Comparison of ENCODE assay signal across 8 cellular contexts in genomic region chr2:181904022-181904632, GRCh38. TPM values are rescaled to one million over a fixed set of nuclear protein-coding genes. Genes with fewer than 3 reads are reported as not detected.
DNase-seq lines count a peak whose midpoint lies in the region; ATAC-seq and TF ChIP-seq lines count a peak whose summit lies in the region.

No MANE protein-coding gene starts in this region.

- H3K27ac Mint-ChIP-seq in stimulated activated memory B cell treated with anti-CD40 and anti-IgM and Interleukin-4, amounts not matched to agents 10 μg/mL and 1 μg/mL and 100 μg/mL, for 72 hours, result no peak overlapping the region
- no peak overlapping the region for H3K27ac Mint-ChIP-seq in activated naive CD4-positive, alpha-beta T cell treated with anti-CD3 and anti-CD28 coated beads for 36 hours

- no peak overlapping the region for H3K4me3 Mint-ChIP-seq in stimulated activated memory B cell treated with anti-CD40 and anti-IgM and Interleukin-4, amounts not matched to agents 10 μg/mL and 1 μg/mL and 100 μg/mL, for 72 hours
- H3K4me3 Mint-ChIP-seq in activated naive CD4-positive, alpha-beta T cell treated with anti-CD3 and anti-CD28 coated beads for 36 hours, result no peak overlapping the region

- H3K27ac ChIP-seq in AG04450 (ENCODE audit: low read depth, low read length) (no peak overlapping the region), ascending aorta (no peak overlapping the region)

- H3K9me3 Mint-ChIP-seq in stimulated activated memory B cell treated with anti-CD40 and anti-IgM and Interleukin-4, amounts not matched to agents 10 μg/mL and 1 μg/mL and 100 μg/mL, for 72 hours, result no peaks in the 10 kb centered on the region
- H3K9me3 Mint-ChIP-seq in activated naive CD4-positive, alpha-beta T cell treated with anti-CD3 and anti-CD28 coated beads for 36 hours, result no peaks in the 10 kb centered on the region

- peaks cover 38 to 56% of the 10 kb centered on the region in 2 donors for H3K36me3 ChIP-seq in ascending aorta
- peaks cover 4% of the 10 kb centered on the region for H3K36me3 ChIP-seq in kidney epithelial cell (ENCODE audit: control insufficient read depth, insufficient read depth, low read length)

- H3K36me3 Mint-ChIP-seq in stimulated activated memory B cell treated with anti-CD40 and anti-IgM and Interleukin-4, amounts not matched to agents 10 μg/mL and 1 μg/mL and 100 μg/mL, for 72 hours, result peaks cover 50% of the 10 kb centered on the region
- H3K36me3 Mint-ChIP-seq in activated naive CD4-positive, alpha-beta T cell treated with anti-CD3 and anti-CD28 coated beads for 36 hours (ENCODE audit: low read depth), result peaks cover 41% of the 10 kb centered on the region

- H3K27me3 ChIP-seq in AG04450 (ENCODE audit: control insufficient read depth, insufficient read depth, low read length) (no peaks in the 10 kb centered on the region), ascending aorta (no peaks in the 10 kb centered on the region), kidney epithelial cell (ENCODE audit: control insufficient read depth, insufficient read depth, low read length) (no peaks in the 10 kb centered on the region)

- peak; percentile 67 for TF ChIP-seq CTCF in AG04450 (IDR thresholded peaks at IDR 0.05; ENCODE audit: low read depth, low read length)
- peak; percentile 43; the same call in 1 of the 2 replicates for TF ChIP-seq CTCF in GM12875 (IDR thresholded peaks at IDR 0.05; ENCODE audit: borderline replicate concordance, insufficient read depth, low read depth, low read length)
- TF ChIP-seq CTCF in LNCAP (IDR thresholded peaks at IDR 0.05), result peak; percentile 51
- TF ChIP-seq CTCF in ascending aorta (IDR thresholded peaks at IDR 0.05), result peak in 2 of 3 experiments; percentile 47 to 50
- TF ChIP-seq CTCF in kidney epithelial cell (IDR thresholded peaks at IDR 0.05; ENCODE audit: insufficient read depth, low read length, poor library complexity, severe bottlenecking), result peak; percentile 52

- peaks cover 9% of the 10 kb centered on the region for H3K4me1 Mint-ChIP-seq in stimulated activated memory B cell treated with anti-CD40 and anti-IgM and Interleukin-4, amounts not matched to agents 10 μg/mL and 1 μg/mL and 100 μg/mL, for 72 hours
- H3K4me1 Mint-ChIP-seq in activated naive CD4-positive, alpha-beta T cell treated with anti-CD3 and anti-CD28 coated beads for 36 hours (ENCODE audit: low read depth), result peaks cover 23% of the 10 kb centered on the region

- peaks cover 0 to 16% of the 10 kb centered on the region in 2 donors for H3K4me1 ChIP-seq in ascending aorta

- no peaks in the 10 kb centered on the region for H3K9me3 ChIP-seq in AG04450 (ENCODE audit: control insufficient read depth, insufficient read depth, low read length)
- no peaks in the 10 kb centered on the region for H3K9me3 ChIP-seq in ascending aorta

- POLR2A ChIA-PET in AG04450 (lab: Yijun Ruan, JAX), result interaction anchor here (0.6 kb wide), 1 partner anchor 562 kb away, joined by 3 read pairs; no protein-coding TSS in a partner anchor

- no peak for ATAC-seq in stimulated activated memory B cell treated with anti-CD40 and anti-IgM and Interleukin-4, amounts not matched to agents 10 μg/mL and 1 μg/mL and 100 μg/mL, for 72 hours
- ATAC-seq in GM19397 (IDR thresholded peaks at IDR 0.05; ENCODE audit: unreplicated experiment), result no peak

- DNase-seq in AG04450 (ENCODE audit: low read depth, low spot score) (no peak), ascending aorta (ENCODE audit: low spot score in 2 of 2) (no peak), kidney epithelial cell (ENCODE audit: low read depth) (no peak)
- DNase-seq in activated naive CD4-positive, alpha-beta T cell treated with anti-CD3 and anti-CD28 coated beads for 36 hours, result no peak

- CTCF ChIA-PET in AG04450 (lab: Charles Lee), result interaction anchor here (0.6 to 9.9 kb wide), 28 partner anchors 7 to 964 kb away, joined by 3 to 122 read pairs (median 4); partner anchors contain the start of gene ITPRID2
- CTCF ChIA-PET in activated naive CD4-positive, alpha-beta T cell treated with anti-CD3 and anti-CD28 coated beads for 36 hours (lab: Charles Lee), result interaction anchor here (0.6 to 2.5 kb wide), 9 partner anchors 9 to 1945 kb away, joined by 3 to 18 read pairs (median 5); partner anchors contain the start of gene ITPRID2

- H3K4me3 ChIP-seq in AG04450 (ENCODE audit: low read depth, low read length), result no peak overlapping the region; the same call in 1 of the 2 replicates
- no peak overlapping the region for H3K4me3 ChIP-seq in GM12875 (ENCODE audit: low read depth, low read length)
- no peak overlapping the region for H3K4me3 ChIP-seq in ascending aorta
- no peak overlapping the region for H3K4me3 ChIP-seq in kidney epithelial cell (ENCODE audit: low read depth, low read length)

- intact Hi-C loops in ascending aorta (cut with DNase I), result loop anchor here (1.0 kb wide), 1 partner anchor 162 kb away; no protein-coding TSS in a partner anchor
- intact Hi-C loops in activated naive CD4-positive, alpha-beta T cell treated with anti-CD3 and anti-CD28 coated beads for 36 hours (cut with micrococcal nuclease), result loop anchor here (1.0 kb wide), 2 partner anchors 12 to 161 kb away; no protein-coding TSS in a partner anchor

- no peaks in the 10 kb centered on the region for H3K27me3 Mint-ChIP-seq in stimulated activated memory B cell treated with anti-CD40 and anti-IgM and Interleukin-4, amounts not matched to agents 10 μg/mL and 1 μg/mL and 100 μg/mL, for 72 hours
- no peaks in the 10 kb centered on the region for H3K27me3 Mint-ChIP-seq in activated naive CD4-positive, alpha-beta T cell treated with anti-CD3 and anti-CD28 coated beads for 36 hours (ENCODE audit: low read depth)

RNA-seq across cellular contexts. Expression of gene ITPRID2, which starts 12.6 kb away (rescaled TPM):
- 101 and 110 TPM in 2 replicates for polyA plus RNA-seq in AG04450 (2011; rRNA removed)
- 136 and 202 TPM in 2 replicates for polyA minus RNA-seq in AG04450 (2011; rRNA and poly(A)+ RNA removed)
- total RNA-seq in ascending aorta (50.9 TPM), kidney epithelial cell (60.2 and 73.0 TPM in 2 replicates)
- 10 to 100 TPM; 40.7 to 40.8 TPM for total RNA-seq in activated naive CD4-positive, alpha-beta T cell treated with anti-CD3 and anti-CD28 coated beads for 36 hours
